In genomic region chr5:147539053-147539452, GRCh38 we compare ENCODE assay signal across 17 cellular contexts. TPM values are rescaled to one million over a fixed set of nuclear protein-coding genes. Genes with fewer than 3 reads are reported as not detected.
DNase-seq lines count a peak whose midpoint lies in the region; FAIRE-seq and TF ChIP-seq lines count a peak whose summit lies in the region.
"Had no signal": no experiment of that assay in that cellular context is flagged by ENCODE, and none has a peak within 500 bp of the region (broad histone marks: within the 10 kb centered on the region; RNA-seq: fewer than 3 reads in every experiment).

No MANE protein-coding gene starts in this region.

- no peak overlapping the region for H3K4me3 ChIP-seq in mammary epithelial cell (replicated peaks in 1 of 3; ENCODE audit: insufficient read depth in 1 of 3, low read depth in 2 of 3, low read length in 3 of 3)
- H3K4me3 ChIP-seq in small intestine (ENCODE audit: low read depth in 1 of 2, low read length in 2 of 2), result no peak overlapping the region
- H3K4me3 ChIP-seq: GM23338, SJSA1, tibial nerve had no signal

- peaks cover 17% of the 10 kb centered on the region for H3K4me1 ChIP-seq in mammary epithelial cell (ENCODE audit: insufficient read depth, low read length)
- H3K4me1 ChIP-seq in small intestine (ENCODE audit: control insufficient read depth in 2 of 2, insufficient read depth in 1 of 2, low read depth in 1 of 2, low read length in 1 of 2), result no peaks in the 10 kb centered on the region
- H3K4me1 ChIP-seq: tibial nerve had no signal

- H3K36me3 ChIP-seq in mammary epithelial cell (ENCODE audit: insufficient read depth, low read length) (no peaks in the 10 kb centered on the region), small intestine (ENCODE audit: control insufficient read depth in 2 of 2, insufficient read depth in 2 of 2, low read length in 2 of 2) (no peaks in the 10 kb centered on the region)
- H3K36me3 ChIP-seq: neutrophil, SJSA1, tibial nerve had no signal

- H3K27ac ChIP-seq in mammary epithelial cell (ENCODE audit: insufficient read depth, low read depth, low read length) (no peak overlapping the region), small intestine (ENCODE audit: low read depth in 1 of 2, low read length in 1 of 2) (no peak overlapping the region)
- H3K27ac ChIP-seq: neutrophil, SJSA1, tibial nerve had no signal

- peak; percentile 29 for DNase-seq in AG08396 (ENCODE audit: low spot score)
- DNase-seq in LHCN-M2 (ENCODE audit: low read depth), result peak; percentile 62
- DNase-seq in mammary epithelial cell, result peak; percentile 42
- peak; percentile 54 for DNase-seq in iris pigment epithelial cell (ENCODE audit: low read depth)
- DNase-seq in activated effector memory CD4-positive, alpha-beta T cell treated with anti-CD3 and anti-CD28 coated beads, Interleukin-2, amount 50 U/mL, for 16 hours, result no peak
- DNase-seq in cerebellum (ENCODE audit: low spot score), result no peak
- no peak for DNase-seq in small intestine
- DNase-seq in NAMALWA (ENCODE audit: low spot score), result no peak
- DNase-seq: amygdala; Calu3; NCI-H1092 treated with DMSO at 0.1 percent for 48 hours; stimulated activated CD4-positive, alpha-beta T cell treated with anti-CD3 and anti-CD28 coated beads, Interleukin-4, amount 100 ng/mL, for 24 hours had no signal

- H3K4me2 ChIP-seq in mammary epithelial cell (ENCODE audit: insufficient read depth, low read depth, low read length), result no peak overlapping the region
- H3K4me2 ChIP-seq: GM23338 had no signal

- 0% methylated on average over 1 of the region's 1 CpG for WGBS in mammary epithelial cell (ENCODE audit: low coverage, missing lambda C conversion rate)
- WGBS in small intestine, 3 donors, result 11 to 43% (median 24%) methylated on average over 1 of the region's 1 CpG

- no TSS peak for BruUV-seq in mammary epithelial cell (replicated peaks; lab: Mats Ljungman, UMichigan)

- no peak for FAIRE-seq in small intestine (lab: Jason Lieb, UNC)
- FAIRE-seq: TTC549 had no signal

- no peaks in the 10 kb centered on the region for H4K20me1 ChIP-seq in mammary epithelial cell (ENCODE audit: insufficient read depth, low read length)

- no peaks in the 10 kb centered on the region for H3K9me3 ChIP-seq in mammary epithelial cell (replicated peaks; ENCODE audit: insufficient read depth, low read length)
- H3K9me3 ChIP-seq in small intestine (ENCODE audit: control insufficient read depth, low read depth), result no peaks in the 10 kb centered on the region
- H3K9me3 ChIP-seq: neutrophil, SJSA1, tibial nerve had no signal

- in situ Hi-C loops in mammary epithelial cell (cut with MboI; ENCODE audit: low sequenced_read_pairs in 2 of 2), result no loop called here

- CTCF ChIA-PET in mammary epithelial cell (lab: Charles Lee; ENCODE audit: low non-redundant PET), result interaction anchor here (0.6 kb wide), 1 partner anchor 85 kb away, joined by 4 read pairs; no protein-coding TSS in a partner anchor

- no peak overlapping the region for H3K9ac ChIP-seq in mammary epithelial cell (ENCODE audit: insufficient read depth, low read length)

- dilution Hi-C loops in mammary epithelial cell (cut with HindIII; ENCODE audit: low sequenced_read_pairs), result no loop called here

- intact Hi-C loops in mammary epithelial cell (cut with micrococcal nuclease), result no loop called here

- H3K27me3 ChIP-seq in mammary epithelial cell (ENCODE audit: insufficient read depth, low read length), result no peaks in the 10 kb centered on the region
- H3K27me3 ChIP-seq in small intestine (ENCODE audit: control insufficient read depth in 2 of 2, insufficient read depth in 2 of 2, low read length in 2 of 2), result no peaks in the 10 kb centered on the region
- H3K27me3 ChIP-seq: neutrophil, SJSA1, tibial nerve had no signal

- no peaks in the 10 kb centered on the region for H3K79me2 ChIP-seq in mammary epithelial cell (ENCODE audit: insufficient read depth, low read length)

- no peak for TF ChIP-seq CTCF in mammary epithelial cell (conservative IDR thresholded peaks at IDR 0.05 in 1 of 2, IDR thresholded peaks at IDR 0.05 in 1 of 2; ENCODE audit: extremely low read depth in 1 of 2, insufficient read depth in 1 of 2, low read depth in 1 of 2, low read length in 2 of 2)

- no peak overlapping the region for H2AFZ ChIP-seq in mammary epithelial cell (ENCODE audit: low read depth, low read length)
- H2AFZ ChIP-seq: GM23338 had no signal

RNA-seq across cellular contexts. Expression of gene DPYSL3, which starts 29.2 kb away (rescaled TPM):
- total RNA-seq in LHCN-M2 (2014; rRNA removed) (55.9 and 66.9 TPM in 2 replicates), mammary epithelial cell (1 to 10 TPM; 2.8 to 8.8 TPM), cerebellum (497 TPM)
- polyA plus RNA-seq in LHCN-M2 (2012), result 37.9 TPM
- polyA plus RNA-seq in mammary epithelial cell (13.9 TPM), small intestine (10 to 100 TPM in 2 of 3 donors, 1 to 10 TPM in 1; 2.2 to 32.0 (median 11.6) TPM)
- polyA minus RNA-seq in mammary epithelial cell, result 38.0 TPM

Comparison
In these comparisons a context has a peak if more than half of its experiments do, and no peak if none do; other contexts are left out.
1. DNase-seq: peak in AG08396 (single experiment), LHCN-M2 (single experiment), mammary epithelial cell (single experiment) and iris pigment epithelial cell (single experiment); none in activated effector memory CD4-positive, alpha-beta T cell treated with anti-CD3 and anti-CD28 coated beads, Interleukin-2, amount 50 U/mL, for 16 hours (single experiment), cerebellum (single experiment), small intestine (single experiment) and NAMALWA (single experiment).